In genomic region chr5:158511454-158511853, GRCh38 we compare ENCODE assay signal across 14 cellular contexts.
DNase-seq lines count a peak whose midpoint lies in the region; ATAC-seq lines count a peak whose summit lies in the region.
"Had no signal": no experiment of that assay in that cellular context is flagged by ENCODE, and none has a peak within 500 bp of the region (broad histone marks: within the 10 kb centered on the region; RNA-seq: fewer than 3 reads in every experiment).

No MANE protein-coding gene starts in this region.

- H3K36me3 Mint-ChIP-seq in T-helper 17 cell (ENCODE audit: low read depth) = no peaks in the 10 kb centered on the region

- no peak for DNase-seq in T-helper 17 cell
- DNase-seq in NCI-H510A treated with DMSO at 0.1 percent for 48 hours (lab: John Stamatoyannopoulos, UW) = no peak
- DNase-seq in NCI-H1092 treated with DMSO at 0.1 percent for 48 hours (lab: John Stamatoyannopoulos, UW) = no peak
- no peak for DNase-seq in mesenteric fat pad (ENCODE audit: low spot score)
- DNase-seq in amygdala (lab: John Stamatoyannopoulos, UW) = no peak
- DNase-seq: body of pancreas, islet precursor cell, Kasumi-1, ovary, SW 1271 had no signal

- H3K27ac Mint-ChIP-seq in T-helper 17 cell = no peak overlapping the region
- H3K27ac Mint-ChIP-seq: GM23338 had no signal

- ATAC-seq in GM18498 (IDR thresholded peaks at IDR 0.05; ENCODE audit: unreplicated experiment) (peak; percentile 76), GM19467 (IDR thresholded peaks at IDR 0.05; ENCODE audit: unreplicated experiment) (peak; percentile 91), HG02981 (IDR thresholded peaks at IDR 0.05; ENCODE audit: unreplicated experiment) (peak; percentile 87), T-helper 17 cell (peak; percentile 35)
- ATAC-seq: body of pancreas, GM23338 had no signal

- H3K9me3 ChIP-seq in T-helper 17 cell (ENCODE audit: control insufficient read depth, low read length, poor library complexity, severe bottlenecking) = no peaks in the 10 kb centered on the region
- H3K9me3 ChIP-seq: body of pancreas, ovary had no signal

- no peak overlapping the region for H3K4me3 Mint-ChIP-seq in T-helper 17 cell
- H3K4me3 Mint-ChIP-seq: GM23338 had no signal

- H3K27me3 Mint-ChIP-seq in T-helper 17 cell = no peaks in the 10 kb centered on the region

- H3K4me1 Mint-ChIP-seq in T-helper 17 cell = peaks cover 5% of the 10 kb centered on the region
- H3K4me1 Mint-ChIP-seq: GM23338 had no signal

Comparison
In these comparisons a context has a peak if more than half of its experiments do, and no peak if none do; other contexts are left out.
1. ATAC-seq: peak in every context shown above with its lines; median percentile 91 in GM19467; 87 in HG02981; 76 in GM18498; 35 in T-helper 17 cell.